19 cellular contexts compared by ENCODE assay signal in the genomic region with DNA sequence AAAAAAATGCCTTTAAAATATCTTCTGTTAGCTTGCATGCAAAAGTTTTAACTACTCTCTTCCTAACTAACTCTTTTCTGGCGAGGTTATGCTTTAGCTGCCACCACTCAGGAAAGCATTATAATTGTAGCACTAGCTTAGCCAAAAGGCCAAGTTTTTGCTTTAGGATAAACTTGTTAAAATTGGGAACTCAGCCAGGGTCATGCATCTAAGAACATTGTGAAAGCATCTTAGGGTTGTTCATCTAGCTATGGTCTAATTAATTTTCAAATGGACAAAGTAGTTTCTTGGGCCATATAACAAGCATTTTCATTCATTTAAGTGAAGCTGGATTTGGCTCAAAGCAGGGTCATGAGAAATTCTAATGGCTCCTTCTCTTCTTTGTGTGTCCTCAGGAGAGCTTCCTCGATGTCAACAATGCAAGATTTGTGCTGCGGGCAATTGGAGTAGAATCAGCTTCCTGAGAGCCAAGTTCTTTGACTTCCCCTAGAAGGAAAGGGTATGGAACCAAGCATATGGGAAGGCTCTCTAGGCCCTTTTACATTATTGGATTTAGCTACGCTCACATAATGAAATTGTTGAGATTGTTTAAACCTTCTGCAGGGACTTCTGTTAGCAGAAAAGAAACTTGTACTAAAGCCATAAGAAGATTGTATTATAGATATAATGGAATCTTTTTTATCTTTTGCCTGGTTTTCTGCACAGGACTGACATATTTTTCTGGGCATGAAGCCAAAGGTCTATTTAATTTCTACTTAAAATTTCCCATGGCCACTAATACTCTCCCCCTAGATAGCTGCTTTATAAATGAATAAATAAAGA. TPM values are rescaled to one million over a fixed set of nuclear protein-coding genes. Genes with fewer than 3 reads are reported as not detected.
DNase-seq lines count a peak whose midpoint lies in the region.
"Had no signal": no experiment of that assay in that cellular context is flagged by ENCODE, and none has a peak within 500 bp of the region (broad histone marks: within the 10 kb centered on the region; RNA-seq: fewer than 3 reads in every experiment).

No MANE protein-coding gene starts in this region.

- no peak overlapping the region for H3K4me2 ChIP-seq in mesendoderm (ENCODE audit: low read length)

- H3K27me3 ChIP-seq in adipocyte (replicated peaks; ENCODE audit: control insufficient read depth, insufficient read depth, low read length) (no peaks in the 10 kb centered on the region), rectal smooth muscle tissue (ENCODE audit: control insufficient read depth, insufficient read depth, low read length) (no peaks in the 10 kb centered on the region), mesendoderm (ENCODE audit: insufficient read depth, low read length, poor library complexity) (no peaks in the 10 kb centered on the region)
- H3K27me3 ChIP-seq: right lobe of liver had no signal

- H2BK5ac ChIP-seq in mesendoderm (ENCODE audit: low read length): no peak overlapping the region

- H3K56ac ChIP-seq in mesendoderm (ENCODE audit: low read length): no peak overlapping the region

- H2BK15ac ChIP-seq in mesendoderm (replicated peaks; ENCODE audit: low read depth): no peak overlapping the region

- DNase-seq in ELF-1 (ENCODE audit: low read depth, low spot score) (peak; percentile 4), adipocyte (ENCODE audit: low read depth) (peak; percentile 25), globus pallidus (ENCODE audit: low spot score) (peak; percentile 68), mesendoderm (no peak), HT-29 (ENCODE audit: low spot score) (no peak), NCI-H2029 treated with DMSO at 0.1 percent for 48 hours (lab: John Stamatoyannopoulos, UW) (no peak), DMS153 treated with DMSO at 0.1 percent for 48 hours (lab: John Stamatoyannopoulos, UW; ENCODE audit: unreplicated experiment) (no peak)
- DNase-seq: activated CD4-positive, alpha-beta T cell treated with anti-CD3 and anti-CD28 coated beads, Interleukin-2, amount 50 U/mL, for 4 hours; activated naive CD4-positive, alpha-beta T cell treated with Interleukin-2 at 50 U/mL for 16 hours; CD8-positive, alpha-beta memory T cell; glutamatergic neuron; NCI-H2171; NCI-H774; right lobe of liver had no signal

- no peak overlapping the region for H4K5ac ChIP-seq in mesendoderm (ENCODE audit: low read length)

- peak overlapping the region; percentile 72 for H3K27ac ChIP-seq in rectal smooth muscle tissue (ENCODE audit: low read depth, low read length)
- H3K27ac ChIP-seq in mesendoderm (ENCODE audit: low read depth, low read length): no peak overlapping the region
- H3K27ac ChIP-seq: right lobe of liver had no signal

- no peaks in the 10 kb centered on the region for H3K36me3 ChIP-seq in adipocyte (ENCODE audit: control insufficient read depth, insufficient read depth, low read length, severe bottlenecking)
- no peaks in the 10 kb centered on the region for H3K36me3 ChIP-seq in rectal smooth muscle tissue (ENCODE audit: control insufficient read depth, insufficient read depth, low read length)
- no peaks in the 10 kb centered on the region for H3K36me3 ChIP-seq in mesendoderm (ENCODE audit: control insufficient read depth, insufficient read depth, low read length)
- H3K36me3 ChIP-seq: right lobe of liver had no signal

- H3K9ac ChIP-seq in adipocyte (ENCODE audit: low read length): no peak overlapping the region
- no peak overlapping the region for H3K9ac ChIP-seq in rectal smooth muscle tissue (ENCODE audit: low read length)
- H3K9ac ChIP-seq in mesendoderm (ENCODE audit: low read length): no peak overlapping the region

- H3K4me3 ChIP-seq in adipocyte (ENCODE audit: low read length) (no peak overlapping the region), rectal smooth muscle tissue (ENCODE audit: low read length) (no peak overlapping the region), mesendoderm (ENCODE audit: low read length) (no peak overlapping the region)
- H3K4me3 ChIP-seq: right lobe of liver had no signal

- H3K9me3 ChIP-seq in adipocyte (ENCODE audit: control insufficient read depth, low read length): no peaks in the 10 kb centered on the region
- H3K9me3 ChIP-seq: right lobe of liver had no signal

- no CpG with 5 or more reads among the region's 4 CpGs for WGBS in mesendoderm (ENCODE audit: extremely low coverage, insufficient coverage, low lambda C conversion rate)

- no peak overlapping the region for H3K23ac ChIP-seq in mesendoderm (ENCODE audit: low read length)

- H3K18ac ChIP-seq in mesendoderm (ENCODE audit: low read length): no peak overlapping the region

- H4K8ac ChIP-seq in mesendoderm (ENCODE audit: low read depth, low read length): no peak overlapping the region

- H3K4me1 ChIP-seq in adipocyte (ENCODE audit: control insufficient read depth, insufficient read depth, low read length) (peaks cover 11% of the 10 kb centered on the region), rectal smooth muscle tissue (ENCODE audit: control insufficient read depth, insufficient read depth, low read length) (no peaks in the 10 kb centered on the region), mesendoderm (ENCODE audit: control insufficient read depth, low read depth, low read length) (no peaks in the 10 kb centered on the region)
- H3K4me1 ChIP-seq: right lobe of liver had no signal

- H3K79me2 ChIP-seq in mesendoderm (ENCODE audit: control insufficient read depth, insufficient read depth, low read length): no peaks in the 10 kb centered on the region

- H3K79me1 ChIP-seq in mesendoderm (ENCODE audit: low read length): no peaks in the 10 kb centered on the region

- no peak overlapping the region for H2BK120ac ChIP-seq in mesendoderm (ENCODE audit: low read depth, low read length)

- H2AK5ac ChIP-seq in mesendoderm (ENCODE audit: low read length): no peak overlapping the region

- H3K4ac ChIP-seq in mesendoderm (ENCODE audit: low read depth, low read length): no peak overlapping the region

RNA-seq across cellular contexts. Expression of a gene that starts 1.8 kb away (rescaled TPM):
- not detected for polyA plus RNA-seq in mesendoderm (2013, experiment 1 of 2)
- polyA plus RNA-seq in mesendoderm (2013, experiment 2 of 2): 0.03 TPM
- not detected in 2 replicates for total RNA-seq in HT-29 (2014; rRNA removed; shearing (Covaris generic))
- total RNA-seq: CD8-positive, alpha-beta memory T cell; epithelial cell of proximal tubule; lung microvascular endothelial cell; right lobe of liver had no signal
- polyA plus RNA-seq: CD8-positive, alpha-beta memory T cell; IgD-negative memory B cell; neural cell had no signal

Comparison
In these comparisons a context has a peak if more than half of its experiments do, and no peak if none do; other contexts are left out.
1. DNase-seq: peak in ELF-1 (single experiment), adipocyte (single experiment) and globus pallidus (single experiment); none in mesendoderm (single experiment), HT-29 (single experiment), NCI-H2029 treated with DMSO at 0.1 percent for 48 hours (single experiment) and DMS153 treated with DMSO at 0.1 percent for 48 hours (single experiment).